Comparison of ENCODE assay signal across 8 cellular contexts in genomic region chr9:37034320-37034937, GRCh38. TPM values are rescaled to one million over a fixed set of nuclear protein-coding genes. Genes with fewer than 3 reads are reported as not detected.
DNase-seq lines count a peak whose midpoint lies in the region; ATAC-seq and TF ChIP-seq lines count a peak whose summit lies in the region.

No MANE protein-coding gene starts in this region.

- H3K9me2 ChIP-seq in Loucy (replicated peaks; ENCODE audit: low read depth, low read length) = no peaks in the 10 kb centered on the region

- H3K27ac Mint-ChIP-seq in activated CD8-positive, alpha-beta memory T cell treated with anti-CD3 and anti-CD28 coated beads, Interleukin-2, amount 10 ng/mL, durations not matched to agents 7 days and 5 days = peak overlapping the region; percentile 15
- H3K27ac Mint-ChIP-seq in immature natural killer cell = no peak overlapping the region
- H3K27ac Mint-ChIP-seq in Calu3 (ENCODE audit: unreplicated experiment) = no peak overlapping the region

- no peak overlapping the region for H3K9ac ChIP-seq in Loucy (ENCODE audit: low read depth, low read length, poor library complexity, severe bottlenecking)

- no peaks in the 10 kb centered on the region for H3K9me3 Mint-ChIP-seq in activated CD8-positive, alpha-beta memory T cell treated with anti-CD3 and anti-CD28 coated beads, Interleukin-2, amount 10 ng/mL, durations not matched to agents 7 days and 5 days (ENCODE audit: low read depth)
- peaks cover 0 to 8% (median 0%) of the 10 kb centered on the region in 6 donors for H3K9me3 Mint-ChIP-seq in immature natural killer cell
- no peaks in the 10 kb centered on the region for H3K9me3 Mint-ChIP-seq in Calu3 (ENCODE audit: low read depth, unreplicated experiment)

- H3K4me3 ChIP-seq in Loucy (ENCODE audit: low read length, poor library complexity, severe bottlenecking) (no peak overlapping the region), upper lobe of right lung (peak overlapping the region; percentile 32)

- H3K27ac ChIP-seq in upper lobe of right lung = no peak overlapping the region
- H3K27ac ChIP-seq in caudate nucleus (ENCODE audit: low read depth, low read length) = no peak overlapping the region

- peak; percentile 38 for TF ChIP-seq CTCF in Loucy (conservative IDR thresholded peaks at IDR 0.05; ENCODE audit: low read length)
- TF ChIP-seq CTCF in upper lobe of right lung (IDR thresholded peaks at IDR 0.05) = no peak
- no peak for TF ChIP-seq CTCF in Calu3 (IDR thresholded peaks at IDR 0.05; ENCODE audit: unreplicated experiment)

- CTCF ChIA-PET in activated CD8-positive, alpha-beta memory T cell treated with anti-CD3 and anti-CD28 coated beads, Interleukin-2, amount 10 ng/mL, durations not matched to agents 7 days and 5 days (lab: Charles Lee) = interaction anchor here (0.7 to 2.1 kb wide), 7 partner anchors 9 to 1538 kb away, joined by 3 to 5 read pairs (median 3); no protein-coding TSS in a partner anchor
- CTCF ChIA-PET in Calu3 (lab: Charles Lee) = no interaction called here

- intact Hi-C loops in upper lobe of right lung (cut with DNase I) (no loop called here), Calu3 (cut with micrococcal nuclease; ENCODE audit: unreplicated experiment) (no loop called here)

- no peak overlapping the region for H3K4me2 ChIP-seq in Loucy (ENCODE audit: low read depth, low read length, poor library complexity, severe bottlenecking)

- H3K4me1 Mint-ChIP-seq in activated CD8-positive, alpha-beta memory T cell treated with anti-CD3 and anti-CD28 coated beads, Interleukin-2, amount 10 ng/mL, durations not matched to agents 7 days and 5 days = peaks cover 43% of the 10 kb centered on the region
- H3K4me1 Mint-ChIP-seq in immature natural killer cell = peaks cover 45 to 51% of the 10 kb centered on the region in 2 donors
- peaks cover 18% of the 10 kb centered on the region for H3K4me1 Mint-ChIP-seq in Calu3 (ENCODE audit: low read depth, unreplicated experiment)

- peak overlapping the region; percentile 46 for H3K4me3 Mint-ChIP-seq in activated CD8-positive, alpha-beta memory T cell treated with anti-CD3 and anti-CD28 coated beads, Interleukin-2, amount 10 ng/mL, durations not matched to agents 7 days and 5 days
- H3K4me3 Mint-ChIP-seq in immature natural killer cell (peak overlapping the region; percentile 63 to 79 (median 75)), Calu3 (ENCODE audit: low read depth, unreplicated experiment) (no peak overlapping the region)

- H3K27me3 Mint-ChIP-seq in activated CD8-positive, alpha-beta memory T cell treated with anti-CD3 and anti-CD28 coated beads, Interleukin-2, amount 10 ng/mL, durations not matched to agents 7 days and 5 days = peaks cover 97% of the 10 kb centered on the region
- peaks cover 22 to 66% (median 61%) of the 10 kb centered on the region in 3 donors for H3K27me3 Mint-ChIP-seq in immature natural killer cell (ENCODE audit: low read depth in 3 of 3)
- peaks cover 45% of the 10 kb centered on the region for H3K27me3 Mint-ChIP-seq in Calu3 (ENCODE audit: unreplicated experiment)

- no peaks in the 10 kb centered on the region for H4K20me1 ChIP-seq in Loucy (ENCODE audit: insufficient read depth, low read length, poor library complexity, severe bottlenecking)

- peaks cover 16% of the 10 kb centered on the region for H3K4me1 ChIP-seq in Loucy (ENCODE audit: insufficient read depth, low read length, poor library complexity, severe bottlenecking)
- peaks cover 38% of the 10 kb centered on the region for H3K4me1 ChIP-seq in upper lobe of right lung

- BruUV-seq in Calu3 (replicated peaks; lab: Mats Ljungman, UMichigan) = no TSS peak

- no peaks in the 10 kb centered on the region for H3K79me2 ChIP-seq in Loucy (ENCODE audit: insufficient read depth, low read length)

- no peaks in the 10 kb centered on the region for H3K9me3 ChIP-seq in Loucy (ENCODE audit: insufficient read depth, low read depth, low read length)
- no peaks in the 10 kb centered on the region for H3K9me3 ChIP-seq in upper lobe of right lung

- ATAC-seq in GM19324 (IDR thresholded peaks at IDR 0.05; ENCODE audit: low FRiP score, unreplicated experiment) = peak; percentile 33
- ATAC-seq in activated CD8-positive, alpha-beta memory T cell treated with anti-CD3 and anti-CD28 coated beads, Interleukin-2, amount 10 ng/mL, durations not matched to agents 7 days and 5 days = peak; percentile 40
- ATAC-seq in upper lobe of right lung = peak; percentile 34

- peaks cover 3% of the 10 kb centered on the region for H3K36me3 Mint-ChIP-seq in activated CD8-positive, alpha-beta memory T cell treated with anti-CD3 and anti-CD28 coated beads, Interleukin-2, amount 10 ng/mL, durations not matched to agents 7 days and 5 days
- H3K36me3 Mint-ChIP-seq in immature natural killer cell (peaks cover 0 to 4% (median 0%) of the 10 kb centered on the region in 3 donors), Calu3 (ENCODE audit: insufficient read depth, unreplicated experiment) (peaks cover 5% of the 10 kb centered on the region)

- DNase-seq in DMS53 (lab: John Stamatoyannopoulos, UW) (peak; percentile 80), immature natural killer cell (peak; percentile 14 to 27 (median 19)), upper lobe of right lung (no peak), Calu3 (no peak), caudate nucleus (lab: John Stamatoyannopoulos, UW) (no peak)
- DNase-seq in activated CD8-positive, alpha-beta memory T cell treated with anti-CD3 and anti-CD28 coated beads, Interleukin-2, amount 10 ng/mL, durations not matched to agents 7 days and 5 days = no peak

- no peak overlapping the region for H2AFZ ChIP-seq in Loucy (ENCODE audit: low read length)

- no peaks in the 10 kb centered on the region for H3F3A ChIP-seq in Loucy (ENCODE audit: low read depth)

- H3K36me3 ChIP-seq in Loucy (ENCODE audit: insufficient read depth, low read length) = no peaks in the 10 kb centered on the region
- H3K36me3 ChIP-seq in upper lobe of right lung = no peaks in the 10 kb centered on the region

- H3K27me3 ChIP-seq in Loucy (ENCODE audit: insufficient read depth, low read length, poor library complexity, severe bottlenecking) (no peaks in the 10 kb centered on the region), upper lobe of right lung (peaks cover 98% of the 10 kb centered on the region)

RNA-seq across cellular contexts. Expression of gene PAX5, which starts 0.4 kb away (rescaled TPM):
- under 1 TPM; 0.14 to 0.20 TPM for total RNA-seq in activated CD8-positive, alpha-beta memory T cell treated with anti-CD3 and anti-CD28 coated beads, Interleukin-2, amount 10 ng/mL, durations not matched to agents 7 days and 5 days
- under 1 TPM in 1 of 3 donors, not detected in 2; 0.03 TPM for polyA plus RNA-seq in immature natural killer cell
- total RNA-seq in upper lobe of right lung (0.23 TPM), Calu3 (2022) (not detected in 2 replicates)

Comparison
In these comparisons a context has a peak if more than half of its experiments do, and no peak if none do; other contexts are left out.
1. DNase-seq: peak in DMS53 (single experiment) and immature natural killer cell (3 of 3); none in activated CD8-positive, alpha-beta memory T cell treated with anti-CD3 and anti-CD28 coated beads, Interleukin-2, amount 10 ng/mL, durations not matched to agents 7 days and 5 days (single experiment), upper lobe of right lung (single experiment), Calu3 (single experiment) and caudate nucleus (0 of 61).
2. Peak in every context shown above with its lines, with median percentiles within 50 percentile points of each other: ATAC-seq.